Comparison of ENCODE assay signal across 1 cellular context in genomic region chr2:231391981-231392380, GRCh38.
TF ChIP-seq lines count a peak whose summit lies in the region.

No MANE protein-coding gene starts in this region.

TF ChIP-seq in WTC11, 78 proteins besides CTCF, POLR2A, EP300 and RAD21 (continued from another document):
- TF ChIP-seq ZNF671 (CRISPR knock-in tag; IDR thresholded peaks at IDR 0.05) (no peak), PRRX2 (CRISPR knock-in tag; IDR thresholded peaks at IDR 0.05) (no peak), ESRRA (CRISPR knock-in tag; IDR thresholded peaks at IDR 0.05; ENCODE audit: borderline replicate concordance) (no peak), ZNF317 (CRISPR knock-in tag; IDR thresholded peaks at IDR 0.05; ENCODE audit: borderline replicate concordance, low read depth) (no peak), GTF2I (CRISPR knock-in tag; conservative IDR thresholded peaks at IDR 0.05) (no peak)
TF ChIP-seq in WTC11: peak in this region for 0.
